In genomic region chr1:219173434-219173757, GRCh38 we compare ENCODE assay signal across 8 cellular contexts. TPM values are rescaled to one million over a fixed set of nuclear protein-coding genes. Genes with fewer than 3 reads are reported as not detected.
A peak's percentile ranks its signal among the peaks of the same experiment; 100 is the strongest.
DNase-seq lines count a peak whose midpoint lies in the region; ATAC-seq and TF ChIP-seq lines count a peak whose summit lies in the region.

No MANE protein-coding gene starts in this region.

- H3K27ac Mint-ChIP-seq in stimulated activated naive CD8-positive, alpha-beta T cell treated with anti-CD3 and anti-CD28 coated beads, Interleukin-15, Interleukin-2, amounts not matched to agents 100 ng/mL and 50 ng/mL, for 24 hours, result peak overlapping the region; percentile 97

- H3K4me3 ChIP-seq in NB4 (ENCODE audit: low read depth, low read length), result peak overlapping the region; percentile 93
- H3K4me3 ChIP-seq in epithelial cell of proximal tubule (ENCODE audit: low read depth, low read length), result peak overlapping the region; percentile 80
- peak overlapping the region; percentile 82 to 89 (median 88) for H3K4me3 ChIP-seq in skeletal muscle tissue (ENCODE audit: low read length in 3 of 3)

- peaks cover 4% of the 10 kb centered on the region for H3K9me3 Mint-ChIP-seq in stimulated activated naive CD8-positive, alpha-beta T cell treated with anti-CD3 and anti-CD28 coated beads, Interleukin-15, Interleukin-2, amounts not matched to agents 100 ng/mL and 50 ng/mL, for 24 hours

- H3K4me3 Mint-ChIP-seq in stimulated activated naive CD8-positive, alpha-beta T cell treated with anti-CD3 and anti-CD28 coated beads, Interleukin-15, Interleukin-2, amounts not matched to agents 100 ng/mL and 50 ng/mL, for 24 hours, result peak overlapping the region; percentile 97

- peak overlapping the region; percentile 95 for H3K27ac ChIP-seq in skeletal muscle tissue (ENCODE audit: low read depth, low read length)

- ATAC-seq in stimulated activated naive CD8-positive, alpha-beta T cell treated with anti-CD3 and anti-CD28 coated beads, Interleukin-15, Interleukin-2, amounts not matched to agents 100 U/mL and 50 U/mL, for 24 hours, result no peak

- H3K9ac ChIP-seq in skeletal muscle tissue (ENCODE audit: low read depth in 1 of 3, low read length in 3 of 3), result peak overlapping the region; percentile 84 to 92 (median 86)

- H3K36me3 ChIP-seq in skeletal muscle tissue (ENCODE audit: control insufficient read depth in 3 of 3, insufficient read depth in 3 of 3, low read length in 3 of 3), result no peaks in the 10 kb centered on the region

- H3K27me3 ChIP-seq in skeletal muscle tissue (ENCODE audit: control insufficient read depth in 3 of 3, insufficient read depth in 3 of 3, low read length in 3 of 3), result no peaks in the 10 kb centered on the region

- no peaks in the 10 kb centered on the region for H3K27me3 Mint-ChIP-seq in stimulated activated naive CD8-positive, alpha-beta T cell treated with anti-CD3 and anti-CD28 coated beads, Interleukin-15, Interleukin-2, amounts not matched to agents 100 ng/mL and 50 ng/mL, for 24 hours

- peaks cover 24% of the 10 kb centered on the region for H3K36me3 Mint-ChIP-seq in stimulated activated naive CD8-positive, alpha-beta T cell treated with anti-CD3 and anti-CD28 coated beads, Interleukin-15, Interleukin-2, amounts not matched to agents 100 ng/mL and 50 ng/mL, for 24 hours (ENCODE audit: low read depth)

- no peaks in the 10 kb centered on the region for H3K9me3 ChIP-seq in skeletal muscle tissue (ENCODE audit: control insufficient read depth in 3 of 3, low read length in 3 of 3)

- TF ChIP-seq POLR2A in NB4 (IDR thresholded peaks at IDR 0.05; ENCODE audit: extremely low read depth, insufficient read length), result no peak

- TF ChIP-seq CTCF in NB4 (IDR thresholded peaks at IDR 0.05; ENCODE audit: low read depth, low read length) (no peak), epithelial cell of proximal tubule (conservative IDR thresholded peaks at IDR 0.05; ENCODE audit: low read depth, low read length) (no peak)

- peaks cover 9 to 17% (median 14%) of the 10 kb centered on the region in 3 donors for H3K4me1 ChIP-seq in skeletal muscle tissue (ENCODE audit: control insufficient read depth in 3 of 3, insufficient read depth in 3 of 3, low read length in 3 of 3)

- H3K4me1 Mint-ChIP-seq in stimulated activated naive CD8-positive, alpha-beta T cell treated with anti-CD3 and anti-CD28 coated beads, Interleukin-15, Interleukin-2, amounts not matched to agents 100 ng/mL and 50 ng/mL, for 24 hours (ENCODE audit: low read depth), result peaks cover 57% of the 10 kb centered on the region

- no peak for DNase-seq in stimulated activated naive CD8-positive, alpha-beta T cell treated with anti-CD3 and anti-CD28 coated beads, Interleukin-15, Interleukin-2, amounts not matched to agents 100 U/mL and 50 U/mL, for 24 hours
- DNase-seq in NB4 (ENCODE audit: low read depth), result no peak
- no peak for DNase-seq in epithelial cell of proximal tubule (ENCODE audit: low read depth)
- no peak for DNase-seq in NCI-H187 (lab: John Stamatoyannopoulos, UW)
- DNase-seq in activated effector memory CD4-positive, alpha-beta T cell treated with Interleukin-2 at 50 U/mL for 16 hours, result no peak
- no peak for DNase-seq in germinal center (ENCODE audit: low spot score)

RNA-seq across cellular contexts. Expression of gene LYPLAL1, which starts 0.3 kb away (rescaled TPM):
- total RNA-seq in epithelial cell of proximal tubule (11.1 and 19.4 TPM in 2 replicates), skeletal muscle tissue (50.6 TPM)
